Comparison of ENCODE assay signal across 1 cellular context in the genomic region with DNA sequence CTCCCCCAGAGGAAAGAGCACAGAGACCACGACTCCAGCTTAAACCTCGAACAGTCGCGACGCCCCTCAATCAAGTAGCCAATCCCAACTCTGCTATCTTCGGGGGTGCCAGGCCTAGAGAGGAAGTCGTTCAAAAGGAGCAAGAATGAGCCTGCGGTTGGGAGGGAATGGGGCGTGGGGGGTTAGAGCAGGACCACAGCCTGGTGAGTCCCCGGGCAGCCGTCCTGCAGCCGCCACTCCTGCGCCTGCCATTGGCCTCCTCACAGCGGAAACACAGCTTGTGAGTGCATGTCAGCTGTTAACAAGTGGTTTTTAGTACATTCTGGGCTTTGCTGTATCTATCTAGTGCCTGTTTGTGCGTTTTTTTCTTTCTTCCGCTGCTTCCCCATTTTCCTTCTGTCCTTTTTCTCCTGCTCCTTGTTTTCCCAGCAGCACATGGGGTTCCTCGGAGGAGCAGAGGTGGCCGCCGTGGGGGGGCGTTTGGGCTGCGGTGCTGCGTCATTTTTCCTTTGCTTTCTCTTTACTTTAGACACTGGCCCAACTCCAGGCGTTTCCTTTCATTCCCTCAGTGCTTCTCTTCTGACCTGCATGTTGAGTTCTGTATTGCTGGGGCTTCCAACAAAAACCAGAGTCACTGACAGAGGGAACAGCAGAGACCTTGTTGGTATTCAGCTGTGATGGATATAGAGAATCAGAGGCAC. TPM values are rescaled to one million over a fixed set of nuclear protein-coding genes. Genes with fewer than 3 reads are reported as not detected.
"Had no signal": no experiment of that assay in that cellular context is flagged by ENCODE, and none has a peak within 500 bp of the region (broad histone marks: within the 10 kb centered on the region; RNA-seq: fewer than 3 reads in every experiment).

No MANE protein-coding gene starts in this region.

RNA-seq across cellular contexts. Expression of a gene that starts 14.5 kb away (rescaled TPM):
- total RNA-seq: smooth muscle cell had no signal
- polyA plus RNA-seq: smooth muscle cell had no signal
